ENCODE assay signal across 11 cellular contexts in genomic region chr9:72952394-72952720, GRCh38. TPM values are rescaled to one million over a fixed set of nuclear protein-coding genes. Genes with fewer than 3 reads are reported as not detected.
DNase-seq lines count a peak whose midpoint lies in the region; ATAC-seq and TF ChIP-seq lines count a peak whose summit lies in the region.
"Had no signal": no experiment of that assay in that cellular context is flagged by ENCODE, and none has a peak within 500 bp of the region (broad histone marks: within the 10 kb centered on the region; RNA-seq: fewer than 3 reads in every experiment).

No MANE protein-coding gene starts in this region.

- H3K27me3 ChIP-seq in BLaER1 treated with 17β-estradiol and CSF1 and Interleukin-3, amounts not matched to agents 10 nM and 100 nM = no peaks in the 10 kb centered on the region
- H3K27me3 ChIP-seq in adrenal gland (no peaks in the 10 kb centered on the region), liver (ENCODE audit: control insufficient read depth in 4 of 4, insufficient read depth in 4 of 4, low read length in 3 of 4) (no peaks in the 10 kb centered on the region)

- H3K27ac ChIP-seq in BLaER1 treated with 17β-estradiol and CSF1 and Interleukin-3, amounts not matched to agents 10 nM and 100 nM = peak overlapping the region in 2 of 11 experiments; percentile 25 to 55; a peak in 4 of 22 replicates
- peak overlapping the region in 3 of 5 donors; percentile 17 to 61 (median 46) for H3K27ac ChIP-seq in adrenal gland
- peak overlapping the region; percentile 71 to 76 for H3K27ac ChIP-seq in liver (ENCODE audit: low read depth in 1 of 2, low read length in 2 of 2)
- peak overlapping the region in 10 of 21 experiments; percentile 2 to 67 (median 32) for H3K27ac ChIP-seq in skin epidermis

- no peaks in the 10 kb centered on the region for H4K20me1 ChIP-seq in BLaER1 treated with 17β-estradiol and CSF1 and Interleukin-3, amounts not matched to agents 10 nM and 100 nM

- 18 to 29% (median 24%) methylated on average over 4 of the region's 4 CpGs for WGBS in adrenal gland, 4 donors
- WGBS in liver = 3% methylated on average over 4 of the region's 4 CpGs

- no peak for DNase-seq in adrenal gland
- no peak for DNase-seq in stimulated activated naive CD4-positive, alpha-beta T cell (lab: John Stamatoyannopoulos, UW)
- DNase-seq in hippocampal formation (lab: John Stamatoyannopoulos, UW) = no peak
- DNase-seq: CD4-positive, CD25-positive, alpha-beta regulatory T cell; cerebellar nuclear complex; NCI-H524 had no signal

- intact Hi-C loops in adrenal gland (cut with DNase I) = no loop called here

- TF ChIP-seq POLR2A in adrenal gland (IDR thresholded peaks at IDR 0.05) = no peak

- H3K4me1 ChIP-seq in BLaER1 treated with 17β-estradiol and CSF1 and Interleukin-3, amounts not matched to agents 10 nM and 100 nM = peaks cover 4 to 25% (median 21%) of the 10 kb centered on the region in 10 experiments; a peak in 17 of 20 replicates
- peaks cover 0 to 18% of the 10 kb centered on the region in 2 donors for H3K4me1 ChIP-seq in adrenal gland (replicated peaks in 1 of 2)
- peaks cover 3 to 45% (median 32%) of the 10 kb centered on the region in 4 donors for H3K4me1 ChIP-seq in liver (ENCODE audit: control insufficient read depth in 4 of 4, insufficient read depth in 4 of 4, low read length in 3 of 4)

- H3K9me3 ChIP-seq in BLaER1 treated with 17β-estradiol and CSF1 and Interleukin-3, amounts not matched to agents 10 nM and 100 nM (replicated peaks in 1 of 11) = peaks cover 0 to 7% (median 0%) of the 10 kb centered on the region in 11 experiments; a peak in 2 of 22 replicates
- H3K9me3 ChIP-seq in adrenal gland (replicated peaks in 1 of 3) (no peaks in the 10 kb centered on the region), liver (ENCODE audit: control insufficient read depth in 4 of 4, low read length in 3 of 4) (no peaks in the 10 kb centered on the region)

- ATAC-seq in HG02981 (IDR thresholded peaks at IDR 0.05; ENCODE audit: unreplicated experiment) = no peak
- ATAC-seq in HG02610 (IDR thresholded peaks at IDR 0.05; ENCODE audit: unreplicated experiment) = no peak

- no peak overlapping the region for H3K9ac ChIP-seq in BLaER1 treated with 17β-estradiol and CSF1 and Interleukin-3, amounts not matched to agents 10 nM and 100 nM
- H3K9ac ChIP-seq in liver (ENCODE audit: low read depth in 1 of 2, low read length in 2 of 2) = peak overlapping the region; percentile 88 to 98

- H3K36me3 ChIP-seq in BLaER1 treated with 17β-estradiol and CSF1 and Interleukin-3, amounts not matched to agents 10 nM and 100 nM = no peaks in the 10 kb centered on the region
- H3K36me3 ChIP-seq in adrenal gland (replicated peaks in 1 of 2) (no peaks in the 10 kb centered on the region), liver (ENCODE audit: control insufficient read depth in 4 of 4, insufficient read depth in 3 of 4, low read depth in 1 of 4, low read length in 3 of 4) (no peaks in the 10 kb centered on the region)

- no peak for TF ChIP-seq RAD21 in liver (IDR thresholded peaks at IDR 0.05)

- H3K4me3 ChIP-seq in BLaER1 treated with 17β-estradiol and CSF1 and Interleukin-3, amounts not matched to agents 10 nM and 100 nM = no peak overlapping the region
- H3K4me3 ChIP-seq in adrenal gland (peak overlapping the region in 2 of 4 donors; percentile 23 to 54), liver (ENCODE audit: low read depth in 1 of 3, low read length in 3 of 3) (peak overlapping the region; percentile 67 to 79 (median 77)), skin epidermis (peak overlapping the region in 4 of 7 experiments; percentile 0 to 21 (median 8))

- TF ChIP-seq CTCF in adrenal gland (IDR thresholded peaks at IDR 0.05) (peak in 1 of 6 experiments; percentile 10), liver (IDR thresholded peaks at IDR 0.05; ENCODE audit: low read depth, low read length, missing input control) (no peak)

- H3K4me2 ChIP-seq in BLaER1 treated with 17β-estradiol and CSF1 and Interleukin-3, amounts not matched to agents 10 nM and 100 nM = peak overlapping the region; percentile 8 to 59 (median 43); a peak in 16 of 22 replicates

TF ChIP-seq in liver, 16 proteins besides CTCF, POLR2A, EP300 and RAD21:
- no peak for TF ChIP-seq FOXA2 (IDR thresholded peaks at IDR 0.05)
- TF ChIP-seq JUND (IDR thresholded peaks at IDR 0.05) = no peak
- TF ChIP-seq NR2F2 (IDR thresholded peaks at IDR 0.05) = no peak
- TF ChIP-seq, protein P1, sequence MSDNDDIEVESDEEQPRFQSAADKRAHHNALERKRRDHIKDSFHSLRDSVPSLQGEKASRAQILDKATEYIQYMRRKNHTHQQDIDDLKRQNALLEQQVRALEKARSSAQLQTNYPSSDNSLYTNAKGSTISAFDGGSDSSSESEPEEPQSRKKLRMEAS (IDR thresholded peaks at IDR 0.05) = no peak
- TF ChIP-seq HNF4G (IDR thresholded peaks at IDR 0.05) = no peak
- no peak for TF ChIP-seq SP1 (IDR thresholded peaks at IDR 0.05)
- TF ChIP-seq GABPA (IDR thresholded peaks at IDR 0.05 in 1 of 2, conservative IDR thresholded peaks at IDR 0.05 in 1 of 2) = no peak
- TF ChIP-seq, protein P2, sequence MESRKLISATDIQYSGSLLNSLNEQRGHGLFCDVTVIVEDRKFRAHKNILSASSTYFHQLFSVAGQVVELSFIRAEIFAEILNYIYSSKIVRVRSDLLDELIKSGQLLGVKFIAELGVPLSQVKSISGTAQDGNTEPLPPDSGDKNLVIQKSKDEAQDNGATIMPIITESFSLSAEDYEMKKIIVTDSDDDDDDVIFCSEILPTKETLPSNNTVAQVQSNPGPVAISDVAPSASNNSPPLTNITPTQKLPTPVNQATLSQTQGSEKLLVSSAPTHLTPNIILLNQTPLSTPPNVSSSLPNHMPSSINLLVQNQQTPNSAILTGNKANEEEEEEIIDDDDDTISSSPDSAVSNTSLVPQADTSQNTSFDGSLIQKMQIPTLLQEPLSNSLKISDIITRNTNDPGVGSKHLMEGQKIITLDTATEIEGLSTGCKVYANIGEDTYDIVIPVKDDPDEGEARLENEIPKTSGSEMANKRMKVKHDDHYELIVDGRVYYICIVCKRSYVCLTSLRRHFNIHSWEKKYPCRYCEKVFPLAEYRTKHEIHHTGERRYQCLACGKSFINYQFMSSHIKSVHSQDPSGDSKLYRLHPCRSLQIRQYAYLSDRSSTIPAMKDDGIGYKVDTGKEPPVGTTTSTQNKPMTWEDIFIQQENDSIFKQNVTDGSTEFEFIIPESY (IDR thresholded peaks at IDR 0.05) = no peak
- no peak for TF ChIP-seq ATF3 (IDR thresholded peaks at IDR 0.05)
- no peak for TF ChIP-seq EGR1 (IDR thresholded peaks at IDR 0.05; ENCODE audit: low read depth in 2 of 2)
- TF ChIP-seq TAF1 (conservative IDR thresholded peaks at IDR 0.05) = no peak
- no peak for TF ChIP-seq HNF4A (conservative IDR thresholded peaks at IDR 0.05)
TF ChIP-seq in liver: peak in this region for 0.

RNA-seq across cellular contexts. Expression of gene ALDH1A1, which starts 0.5 kb away (rescaled TPM):
- total RNA-seq in adrenal gland (100 to 1,000 TPM in 7 of 8 donors, 10 to 100 TPM in 1; 88.7 to 345 (median 205) TPM), liver (100 to 1,000 TPM; 178 to 208 TPM)
- polyA plus RNA-seq in adrenal gland (100 to 1,000 TPM in 2 of 3 donors, 10 to 100 TPM in 1; 92.7 to 249 (median 164) TPM), liver (100 to 1,000 TPM; 118 to 433 TPM)

Comparison
In these comparisons a context has a peak if more than half of its experiments do, and no peak if none do; other contexts are left out.
1. H3K4me3 ChIP-seq: peak in liver (3 of 3) and skin epidermis (4 of 7); none in BLaER1 treated with 17β-estradiol and CSF1 and Interleukin-3, amounts not matched to agents 10 nM and 100 nM (0 of 10).
2. H3K9ac ChIP-seq: peak in liver (2 of 2); none in BLaER1 treated with 17β-estradiol and CSF1 and Interleukin-3, amounts not matched to agents 10 nM and 100 nM (0 of 11).